In the genomic region with DNA sequence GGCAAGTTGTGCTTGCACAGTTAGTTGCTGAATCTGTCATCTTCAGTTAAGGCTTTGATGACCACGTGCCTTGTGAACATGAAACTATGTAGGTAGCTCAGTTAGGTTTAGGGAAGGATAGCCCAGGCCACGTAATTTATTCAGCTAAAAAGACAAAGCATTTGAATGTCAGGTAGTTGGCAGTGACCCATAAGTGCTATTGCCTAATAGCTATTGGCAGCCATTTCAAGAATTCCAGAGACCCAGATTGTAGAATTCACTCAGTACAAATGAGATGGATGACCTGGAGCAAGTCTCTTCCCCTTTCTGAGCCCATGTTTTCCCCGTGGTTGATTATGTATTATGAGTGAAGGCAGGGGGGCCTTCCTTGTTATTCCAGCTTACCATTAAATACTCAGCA, we compare ENCODE assay signal across 22 cellular contexts.
"Had no signal": no experiment of that assay in that cellular context is flagged by ENCODE, and none has a peak within 500 bp of the region (broad histone marks: within the 10 kb centered on the region; RNA-seq: fewer than 3 reads in every experiment).

No MANE protein-coding gene starts in this region.

- DNase-seq: activated B cell treated with CpG ODN at 0.5 μM for 24 hours; activated CD4-positive, alpha-beta T cell treated with anti-CD3 and anti-CD28 coated beads for 1 hour; activated CD4-positive, alpha-beta T cell treated with anti-CD3 and anti-CD28 coated beads, Interleukin-2, amount 10 ng/mL, durations not matched to agents 24 days and 14 days; activated CD4-positive, alpha-beta T cell treated with anti-CD3 and anti-CD28 coated beads, Interleukin-2, amount 50 U/mL, for 48 hours; activated CD8-positive, alpha-beta memory T cell treated with anti-CD3 and anti-CD28 coated beads, Interleukin-2, amount 10 ng/mL, durations not matched to agents 7 days and 5 days; activated effector memory CD4-positive, alpha-beta T cell treated with Interleukin-2 at 50 U/mL for 16 hours; activated naive CD4-positive, alpha-beta T cell; activated T-cell treated with anti-CD3 and anti-CD28 coated beads, Interleukin-2, amount 50 U/mL, for 24 hours; aorta; KG1; NCI-H1092; NCI-H1436; NCI-H187; NCI-H2171; NCI-H2227 treated with DMSO at 0.1 percent for 48 hours; NCI-H446 treated with DMSO at 0.1 percent for 48 hours; NCI-H524 treated with DMSO at 0.1 percent for 48 hours; NCI-H82; SHP77 treated with DMSO at 0.1 percent for 48 hours; T-cell; T-helper 2 cell; T1000 had no signal

- ATAC-seq: activated CD8-positive, alpha-beta memory T cell treated with anti-CD3 and anti-CD28 coated beads, Interleukin-2, amount 10 ng/mL, durations not matched to agents 7 days and 5 days; T-cell had no signal
